ENCODE assay signal across 8 cellular contexts in the genomic region with DNA sequence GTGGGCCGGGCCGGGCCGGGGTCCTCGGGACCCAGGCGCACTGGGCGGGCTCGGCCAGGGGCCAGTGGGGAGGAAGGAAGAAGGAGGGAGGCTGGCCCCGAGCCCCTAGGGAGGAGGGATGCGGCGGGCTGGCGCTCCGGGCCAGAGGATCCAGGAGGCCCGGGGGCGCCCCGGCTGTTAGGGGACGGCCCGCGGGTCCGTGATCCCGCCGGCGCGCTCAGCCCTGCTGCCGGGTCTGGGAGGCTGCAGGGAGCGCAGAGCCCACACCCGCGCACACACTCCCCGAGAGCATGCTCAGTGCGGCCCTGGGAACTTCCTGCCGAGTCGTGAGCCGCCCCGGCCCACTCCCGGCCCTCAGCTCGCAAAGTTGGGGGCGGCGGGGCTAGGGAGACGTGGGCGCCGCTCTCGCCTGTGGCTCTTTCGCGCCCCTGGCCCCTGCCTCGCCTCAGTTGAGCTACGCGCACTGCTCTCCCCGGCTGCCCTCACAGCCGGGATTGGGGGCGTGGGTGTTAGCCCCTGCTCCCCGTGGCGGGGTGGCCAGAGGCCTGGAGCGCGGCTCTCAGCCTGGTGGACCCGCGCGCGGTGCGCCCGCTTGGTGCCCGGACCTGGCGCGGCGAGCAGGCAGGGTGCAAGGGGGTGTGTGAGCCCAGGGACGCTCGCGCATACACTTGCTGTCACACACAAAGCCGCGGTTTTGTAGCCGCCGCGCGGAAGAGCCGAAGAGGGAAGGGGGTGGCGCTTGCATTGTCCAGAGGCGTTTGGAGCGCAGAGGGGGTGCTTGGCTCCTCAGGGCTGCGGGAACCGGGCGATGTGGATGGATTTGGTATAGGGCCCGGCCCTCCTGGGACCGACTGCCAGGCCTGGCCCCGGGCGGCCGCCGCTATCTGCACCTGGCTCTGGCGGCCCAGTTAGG.
A peak's percentile ranks its signal among the peaks of the same experiment; 100 is the strongest.
DNase-seq lines count a peak whose midpoint lies in the region; ATAC-seq and TF ChIP-seq lines count a peak whose summit lies in the region.

No MANE protein-coding gene starts in this region.

- ATAC-seq in activated B cell treated with CpG ODN at 0.5 μM for 24 hours (ENCODE audit: low read depth) = peak; percentile 64
- peak; percentile 76 for ATAC-seq in central memory CD8-positive, alpha-beta T cell (replicated peaks; ENCODE audit: extremely low read depth, poor library complexity, severe bottlenecking)

- peaks cover 44% of the 10 kb centered on the region for H3K79me2 ChIP-seq in GM23248 (ENCODE audit: insufficient read depth)

- DNase-seq in GM10248 (ENCODE audit: extremely low spot score) = peak; percentile 86
- peak; percentile 87 for DNase-seq in GM23248
- DNase-seq in M059J (ENCODE audit: low read depth) = peak; percentile 61
- DNase-seq in activated B cell treated with CpG ODN at 0.5 μM for 24 hours = peak; percentile 65
- DNase-seq in central memory CD8-positive, alpha-beta T cell (ENCODE audit: low spot score in 2 of 2) = peak; percentile 27 to 36
- DNase-seq in kidney glomerular epithelial cell (lab: John Stamatoyannopoulos, UW) = peak; percentile 31
- DNase-seq in stimulated activated CD4-positive, alpha-beta T cell treated with anti-CD3 and anti-CD28 coated beads, Interleukin-1b, Interleukin-23, amount 100 ng/mL, for 48 hours = peak; percentile 64
- no peak for DNase-seq in NK-92 (lab: John Stamatoyannopoulos, UW; ENCODE audit: unreplicated experiment)

- peaks cover 62% of the 10 kb centered on the region for H3K4me1 Mint-ChIP-seq in activated B cell treated with CpG ODN at 0.5 μM for 24 hours
- H3K4me1 Mint-ChIP-seq in central memory CD8-positive, alpha-beta T cell = peaks cover 62% of the 10 kb centered on the region

- peak overlapping the region; percentile 89 for H2AFZ ChIP-seq in GM23248

- no peaks in the 10 kb centered on the region for H3K27me3 Mint-ChIP-seq in activated B cell treated with CpG ODN at 0.5 μM for 24 hours
- no peaks in the 10 kb centered on the region for H3K27me3 Mint-ChIP-seq in central memory CD8-positive, alpha-beta T cell

- POLR2A ChIA-PET in GM10248 (lab: Yijun Ruan, JAX) = interaction anchor here (1.6 kb wide), 1 partner anchor 35 kb away, joined by 3 read pairs; no protein-coding TSS in a partner anchor
- POLR2A ChIA-PET in activated B cell treated with CpG ODN at 0.5 μM for 24 hours (lab: Charles Lee) = interaction anchor here (0.7 to 4.7 kb wide), 27 partner anchors 7 to 797 kb away, joined by 3 to 63 read pairs (median 4); partner anchors contain the start of genes CCNT2 and MGAT5

- H4K20me1 ChIP-seq in GM23248 (ENCODE audit: insufficient read depth) = no peaks in the 10 kb centered on the region

- H3K9me2 ChIP-seq in GM23248 (ENCODE audit: insufficient read depth) = no peaks in the 10 kb centered on the region

- in situ Hi-C loops in GM23248 (cut with MboI) = loop anchor here (10.0 to 25.0 kb wide), 2 partner anchors 114 to 766 kb away; no protein-coding TSS in a partner anchor

- peak overlapping the region; percentile 84 for H3K4me3 ChIP-seq in GM23248

- H3F3A ChIP-seq in GM23248 (ENCODE audit: insufficient read depth) = peaks cover 11% of the 10 kb centered on the region

- H3K4me1 ChIP-seq in GM23248 (ENCODE audit: insufficient read depth) = peaks cover 11% of the 10 kb centered on the region

- H3K4me3 Mint-ChIP-seq in activated B cell treated with CpG ODN at 0.5 μM for 24 hours = peak overlapping the region; percentile 83
- peak overlapping the region; percentile 97 for H3K4me3 Mint-ChIP-seq in central memory CD8-positive, alpha-beta T cell

- H3K9ac ChIP-seq in GM23248 = peak overlapping the region; percentile 81

- WGBS in GM23248 (ENCODE audit: low coverage in 1 of 2, low lambda C conversion rate in 2 of 2, missing lambda C conversion rate in 2 of 2), 2 experiments = 2 to 3% methylated on average over 60 to 67 of the region's 86 CpGs

- intact Hi-C loops in activated B cell treated with CpG ODN at 0.5 μM for 24 hours (cut with micrococcal nuclease) = loop anchor here (1.0 to 2.0 kb wide), 2 partner anchors 26 to 797 kb away; partner anchors contain the start of gene CCNT2

- H3K9me3 Mint-ChIP-seq in activated B cell treated with CpG ODN at 0.5 μM for 24 hours = no peaks in the 10 kb centered on the region
- H3K9me3 Mint-ChIP-seq in central memory CD8-positive, alpha-beta T cell = no peaks in the 10 kb centered on the region

- H3K36me3 Mint-ChIP-seq in activated B cell treated with CpG ODN at 0.5 μM for 24 hours (ENCODE audit: low read depth) = peaks cover 4% of the 10 kb centered on the region
- peaks cover 4% of the 10 kb centered on the region for H3K36me3 Mint-ChIP-seq in central memory CD8-positive, alpha-beta T cell (ENCODE audit: insufficient read depth)

- TF ChIP-seq CTCF in GM10248 (IDR thresholded peaks at IDR 0.05; ENCODE audit: control extremely low read depth, extremely low read depth, low read depth, missing control alignments) (no peak), activated B cell treated with CpG ODN at 0.5 μM for 24 hours (IDR thresholded peaks at IDR 0.05) (no peak)

- H3K9me3 ChIP-seq in GM23248 (ENCODE audit: low read depth) = no peaks in the 10 kb centered on the region

- H3K27ac Mint-ChIP-seq in activated B cell treated with CpG ODN at 0.5 μM for 24 hours = peak overlapping the region; percentile 71
- H3K27ac Mint-ChIP-seq in central memory CD8-positive, alpha-beta T cell (ENCODE audit: low read depth) = peak overlapping the region; percentile 32

- peak overlapping the region; percentile 61 for H3K27ac ChIP-seq in GM23248

- H3K4me2 ChIP-seq in GM23248 (ENCODE audit: unreplicated experiment) = peak overlapping the region; percentile 70

- no peaks in the 10 kb centered on the region for H3K27me3 ChIP-seq in GM23248 (replicated peaks; ENCODE audit: insufficient read depth)

- CTCF ChIA-PET in GM10248 (lab: Yijun Ruan, JAX) (interaction anchor here (1.0 to 6.6 kb wide), 8 partner anchors 11 to 292 kb away, joined by 3 to 156 read pairs (median 18); no protein-coding TSS in a partner anchor), activated B cell treated with CpG ODN at 0.5 μM for 24 hours (lab: Charles Lee) (interaction anchor here (0.7 to 9.9 kb wide), 8 partner anchors 41 to 293 kb away, joined by 3 to 243 read pairs (median 4); no protein-coding TSS in a partner anchor)

- H3K36me3 ChIP-seq in GM23248 (ENCODE audit: low read depth) = no peaks in the 10 kb centered on the region
